ENCODE assay signal across 8 cellular contexts in genomic region chr9:133792721-133793470, GRCh38. TPM values are rescaled to one million over a fixed set of nuclear protein-coding genes. Genes with fewer than 3 reads are reported as not detected.
A peak's percentile ranks its signal among the peaks of the same experiment; 100 is the strongest.
DNase-seq lines count a peak whose midpoint lies in the region; ATAC-seq and TF ChIP-seq lines count a peak whose summit lies in the region.

No MANE protein-coding gene starts in this region.

- H3K27me3 Mint-ChIP-seq in activated naive CD8-positive, alpha-beta T cell treated with anti-CD3 and anti-CD28 coated beads, Interleukin-2, amount 50 U/mL, for 24 hours = no peaks in the 10 kb centered on the region

- no peak overlapping the region for H3K27ac ChIP-seq in prostate gland

- no peaks in the 10 kb centered on the region for H3K36me3 Mint-ChIP-seq in activated naive CD8-positive, alpha-beta T cell treated with anti-CD3 and anti-CD28 coated beads, Interleukin-2, amount 50 U/mL, for 24 hours (ENCODE audit: low read depth)

- WGBS in prostate gland = 22% methylated on average over 22 of the region's 22 CpGs

- TF ChIP-seq CTCF in prostate gland (IDR thresholded peaks at IDR 0.05) = peak; percentile 93 to 98 (median 96)

- no peak for TF ChIP-seq POLR2A in prostate gland (IDR thresholded peaks at IDR 0.05)

- no peaks in the 10 kb centered on the region for H3K9me3 ChIP-seq in prostate gland

- H3K4me1 ChIP-seq in prostate gland (replicated peaks) = peaks cover 3% of the 10 kb centered on the region

- H3K4me1 Mint-ChIP-seq in activated naive CD8-positive, alpha-beta T cell treated with anti-CD3 and anti-CD28 coated beads, Interleukin-2, amount 50 U/mL, for 24 hours = peaks cover 7% of the 10 kb centered on the region

- no peak for DNase-seq in activated CD4-positive, CD25-positive, alpha-beta regulatory T cell (lab: John Stamatoyannopoulos, UW)
- DNase-seq in activated naive CD8-positive, alpha-beta T cell treated with anti-CD3 and anti-CD28 coated beads, Interleukin-2, amount 50 U/mL, for 24 hours = peak; percentile 66
- DNase-seq in cardiac septum (ENCODE audit: low spot score) (peak; percentile 89), prostate gland (ENCODE audit: low spot score) (peak; percentile 60)

- peak; percentile 36 to 68 for ATAC-seq in activated CD4-positive, CD25-positive, alpha-beta regulatory T cell treated with anti-CD3 and anti-CD28 coated beads, Interleukin-2, amount 50 U/mL, for 24 hours
- ATAC-seq in HG03159 (IDR thresholded peaks at IDR 0.05; ENCODE audit: unreplicated experiment) (peak; percentile 45), SK-N-SH treated with all-trans-retinoic acid at 6 μM for 48 hours (peak; percentile 93), HG02840 (IDR thresholded peaks at IDR 0.05; ENCODE audit: low FRiP score, unreplicated experiment) (no peak)
- ATAC-seq in activated naive CD8-positive, alpha-beta T cell treated with anti-CD3 and anti-CD28 coated beads, Interleukin-2, amount 50 U/mL, for 24 hours = peak; percentile 62

- no peak overlapping the region for H3K4me3 ChIP-seq in prostate gland

- no peaks in the 10 kb centered on the region for H3K9me3 Mint-ChIP-seq in activated naive CD8-positive, alpha-beta T cell treated with anti-CD3 and anti-CD28 coated beads, Interleukin-2, amount 50 U/mL, for 24 hours

- intact Hi-C loops in cardiac septum (cut with DNase I) = loop anchor here (1.0 to 5.0 kb wide), 2 partner anchors 200 to 304 kb away; no protein-coding TSS in a partner anchor
- intact Hi-C loops in prostate gland (cut with DNase I) = loop anchor here (1.0 to 10.0 kb wide), 2 partner anchors 201 to 302 kb away; no protein-coding TSS in a partner anchor

- H3K36me3 ChIP-seq in prostate gland = no peaks in the 10 kb centered on the region

- H3K27me3 ChIP-seq in prostate gland (replicated peaks; ENCODE audit: insufficient read depth) = no peaks in the 10 kb centered on the region

- no peak overlapping the region for H3K4me3 Mint-ChIP-seq in activated naive CD8-positive, alpha-beta T cell treated with anti-CD3 and anti-CD28 coated beads, Interleukin-2, amount 50 U/mL, for 24 hours

- H3K27ac Mint-ChIP-seq in activated naive CD8-positive, alpha-beta T cell treated with anti-CD3 and anti-CD28 coated beads, Interleukin-2, amount 50 U/mL, for 24 hours = no peak overlapping the region

TF ChIP-seq in SK-N-SH treated with all-trans-retinoic acid at 6 μM for 48 hours, 23 proteins besides CTCF, POLR2A, EP300 and RAD21:
- TF ChIP-seq SNAI2 (CRISPR knock-in tag; IDR thresholded peaks at IDR 0.05) = no peak
- TF ChIP-seq PATZ1 (CRISPR knock-in tag; IDR thresholded peaks at IDR 0.05; ENCODE audit: borderline replicate concordance) = no peak
- TF ChIP-seq POU6F1 (CRISPR knock-in tag; IDR thresholded peaks at IDR 0.05; ENCODE audit: borderline replicate concordance, low read depth) = no peak
- no peak for TF ChIP-seq GLIS3 (CRISPR knock-in tag; IDR thresholded peaks at IDR 0.05)
- TF ChIP-seq ESRRG (CRISPR knock-in tag; IDR thresholded peaks at IDR 0.05) = no peak
- no peak for TF ChIP-seq BACH2 (CRISPR knock-in tag; IDR thresholded peaks at IDR 0.05; ENCODE audit: borderline replicate concordance)

RNA-seq across cellular contexts. Expression of gene SARDH, which starts 54.7 kb away (rescaled TPM):
- total RNA-seq in cardiac septum (1.3 TPM), prostate gland (1 to 10 TPM; 6.7 to 7.2 TPM)

Comparison
In these comparisons a context has a peak if more than half of its experiments do, and no peak if none do; other contexts are left out.
1. DNase-seq: peak in activated naive CD8-positive, alpha-beta T cell treated with anti-CD3 and anti-CD28 coated beads, Interleukin-2, amount 50 U/mL, for 24 hours (single experiment), cardiac septum (single experiment) and prostate gland (single experiment); none in activated CD4-positive, CD25-positive, alpha-beta regulatory T cell (0 of 4).